In the genomic region with DNA sequence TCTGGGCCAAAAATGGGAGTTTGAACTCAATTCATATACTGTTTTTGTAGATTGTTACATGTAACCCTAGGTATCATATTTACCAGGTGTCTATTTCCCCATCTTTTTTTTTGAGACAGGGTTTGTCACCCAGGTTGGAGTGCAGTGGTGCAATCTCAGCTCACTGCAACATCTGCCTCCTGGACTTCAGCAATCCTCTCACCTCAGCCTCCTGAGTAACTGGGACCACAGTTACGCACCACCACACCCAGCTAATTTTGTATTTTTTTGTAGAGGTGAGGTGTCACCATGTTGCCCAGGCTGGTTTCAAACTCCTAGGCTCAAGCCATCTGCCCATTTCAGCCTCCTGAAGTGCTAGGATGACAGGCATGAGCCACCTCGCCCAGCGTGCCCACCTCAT, we compare ENCODE assay signal across 33 cellular contexts. TPM values are rescaled to one million over a fixed set of nuclear protein-coding genes. Genes with fewer than 3 reads are reported as not detected.
"Had no signal": no experiment of that assay in that cellular context is flagged by ENCODE, and none has a peak within 500 bp of the region (broad histone marks: within the 10 kb centered on the region; RNA-seq: fewer than 3 reads in every experiment).

No MANE protein-coding gene starts in this region.

- H3K9me3 Mint-ChIP-seq: effector memory CD8-positive, alpha-beta T cell; endodermal cell; mesothelial cell of epicardium; naive B cell had no signal

- FAIRE-seq: endometrium, islet of Langerhans, keratinocyte had no signal

- H3K27ac Mint-ChIP-seq: effector memory CD8-positive, alpha-beta T cell; endodermal cell; mesothelial cell of epicardium had no signal

- H3K36me3 Mint-ChIP-seq: mesothelial cell of epicardium, naive B cell had no signal

- H3K4me3 Mint-ChIP-seq: effector memory CD8-positive, alpha-beta T cell; endodermal cell; mesothelial cell of epicardium had no signal

- DNase-seq: colonic mucosa; cortex of kidney; dermis blood vessel endothelial cell; dorsolateral prefrontal cortex; effector CD4-positive, alpha-beta T cell; effector memory CD8-positive, alpha-beta T cell; endodermal cell; erythroblast; esophagus squamous epithelium; foreskin fibroblast; foreskin melanocyte; gastrocnemius medialis; glutamatergic neuron; head of caudate nucleus; heart right ventricle; hippocampal formation; left cardiac atrium; left lung; left ventricle myocardium superior; lower lobe of right lung; mesenchymal stem cell; mucosa of descending colon; naive B cell had no signal

- H3K4me1 Mint-ChIP-seq: mesothelial cell of epicardium, naive B cell had no signal

- ATAC-seq: effector memory CD8-positive, alpha-beta T cell; esophagus mucosa; gastrocnemius medialis; heart right ventricle; left cardiac atrium; left lung; left ventricle myocardium superior; lower lobe of right lung; mucosa of descending colon had no signal

RNA-seq across cellular contexts. Expression of gene FGF8, which starts 52.7 kb away (rescaled TPM):
- total RNA-seq: colonic mucosa, dermis blood vessel endothelial cell, esophagus mucosa, esophagus squamous epithelium, gastrocnemius medialis, glomerular endothelial cell, kidney epithelial cell, left cardiac atrium, left lung, left ventricle myocardium superior, lower leg skin, lower lobe of right lung, lung microvascular endothelial cell, mesenteric fat pad, mesothelial cell of epicardium, mucosa of descending colon had no signal
- polyA plus RNA-seq: heart right ventricle, keratinocyte had no signal
